In the genomic region with DNA sequence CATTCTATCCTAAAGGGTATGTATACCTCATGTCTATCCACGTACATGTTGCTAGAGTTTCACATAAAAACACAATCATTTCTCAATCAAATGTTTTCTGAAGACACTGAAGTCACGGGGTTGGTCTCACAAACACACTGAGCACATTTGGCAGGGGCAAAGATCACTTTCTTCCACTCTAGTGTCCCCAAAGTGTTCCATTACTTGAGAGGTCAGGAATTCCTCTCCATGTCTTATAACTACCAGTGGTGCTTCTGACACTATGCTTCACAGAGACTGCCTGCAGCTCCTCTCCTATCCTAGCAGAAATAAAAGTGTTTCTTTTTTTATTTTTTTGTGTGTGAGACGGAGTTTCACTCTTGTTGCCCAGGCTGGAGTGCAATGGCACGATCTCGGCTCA, we compare ENCODE assay signal across 21 cellular contexts. TPM values are rescaled to one million over a fixed set of nuclear protein-coding genes. Genes with fewer than 3 reads are reported as not detected.
DNase-seq lines count a peak whose midpoint lies in the region; ATAC-seq, FAIRE-seq and TF ChIP-seq lines count a peak whose summit lies in the region.
"Had no signal": no experiment of that assay in that cellular context is flagged by ENCODE, and none has a peak within 500 bp of the region (broad histone marks: within the 10 kb centered on the region; RNA-seq: fewer than 3 reads in every experiment).

No MANE protein-coding gene starts in this region.

- no peak overlapping the region for H3K27ac ChIP-seq in astrocyte (ENCODE audit: low read depth, low read length)
- peak overlapping the region; percentile 4 to 79 for H3K27ac ChIP-seq in kidney (ENCODE audit: low read depth in 2 of 2, low read length in 2 of 2)
- peak overlapping the region; percentile 19 to 68 for H3K27ac ChIP-seq in tibial artery
- H3K27ac ChIP-seq: right atrium auricular region, testis, WERI-Rb-1 had no signal

- DNase-seq in astrocyte (ENCODE audit: low read depth) (no peak), kidney (no peak), progenitor cell of endocrine pancreas (ENCODE audit: low spot score, unreplicated experiment) (no peak), tibial artery (no peak), anterior cingulate cortex (lab: John Stamatoyannopoulos, UW) (no peak), RKO (ENCODE audit: low spot score) (no peak), posterior vena cava (ENCODE audit: low spot score) (no peak)
- DNase-seq: activated CD4-positive, alpha-beta T cell treated with anti-CD3 and anti-CD28 coated beads, Interleukin-2, amount 50 U/mL, for 4 hours; activated CD8-positive, alpha-beta memory T cell treated with anti-CD3 and anti-CD28 coated beads, Interleukin-2, amount 50 U/mL, for 48 hours; activated effector memory CD4-positive, alpha-beta T cell treated with Interleukin-2 at 50 U/mL for 16 hours; activated naive CD8-positive, alpha-beta T cell treated with anti-CD3 and anti-CD28 coated beads, Interleukin-2, amount 50 U/mL, for 24 hours; NCI-H1417 treated with DMSO at 0.1 percent for 48 hours; NCI-H526; T-helper 2 cell; testis; WERI-Rb-1 had no signal

- H2AFZ ChIP-seq in astrocyte (ENCODE audit: low read depth, low read length): no peak overlapping the region

- H3K36me3 Mint-ChIP-seq in astrocyte (ENCODE audit: low read depth, unreplicated experiment): peaks cover 31% of the 10 kb centered on the region
- peaks cover 7% of the 10 kb centered on the region for H3K36me3 Mint-ChIP-seq in progenitor cell of endocrine pancreas (ENCODE audit: insufficient read depth)

- H3K4me1 ChIP-seq in astrocyte (ENCODE audit: insufficient read depth, low read length) (no peaks in the 10 kb centered on the region), kidney (ENCODE audit: control insufficient read depth in 1 of 2, insufficient read depth in 1 of 2, low read depth in 1 of 2, low read length in 2 of 2) (peaks cover 0 to 11% of the 10 kb centered on the region in 2 donors), tibial artery (peaks cover 0 to 25% (median 9%) of the 10 kb centered on the region in 4 donors)

- no peaks in the 10 kb centered on the region for H3K9me3 ChIP-seq in astrocyte (ENCODE audit: insufficient read depth, low read depth, low read length)
- H3K9me3 ChIP-seq in kidney (ENCODE audit: control insufficient read depth in 1 of 2, low read length in 2 of 2): no peaks in the 10 kb centered on the region
- H3K9me3 ChIP-seq in tibial artery: no peaks in the 10 kb centered on the region
- H3K9me3 ChIP-seq: right atrium auricular region, testis had no signal

- H3K9me3 Mint-ChIP-seq in astrocyte (ENCODE audit: unreplicated experiment): no peaks in the 10 kb centered on the region
- no peaks in the 10 kb centered on the region for H3K9me3 Mint-ChIP-seq in progenitor cell of endocrine pancreas (ENCODE audit: low read depth)
- H3K9me3 Mint-ChIP-seq: activated naive CD8-positive, alpha-beta T cell treated with anti-CD3 and anti-CD28 coated beads, Interleukin-2, amount 50 U/mL, for 24 hours; IgD-negative memory B cell had no signal

- intact Hi-C loops in kidney (cut with DNase I) (no loop called here), tibial artery (cut with DNase I; ENCODE audit: low total_unique reads) (no loop called here), posterior vena cava (cut with DNase I) (no loop called here)

- H3K27ac Mint-ChIP-seq in astrocyte (ENCODE audit: unreplicated experiment): peak overlapping the region; percentile 83
- peak overlapping the region; percentile 83 for H3K27ac Mint-ChIP-seq in progenitor cell of endocrine pancreas
- H3K27ac Mint-ChIP-seq: activated naive CD8-positive, alpha-beta T cell treated with anti-CD3 and anti-CD28 coated beads, Interleukin-2, amount 50 U/mL, for 24 hours had no signal

- no peak for TF ChIP-seq CTCF in astrocyte (IDR thresholded peaks at IDR 0.05; ENCODE audit: insufficient read depth, low read depth, low read length)
- TF ChIP-seq CTCF in kidney (IDR thresholded peaks at IDR 0.05; ENCODE audit: borderline replicate concordance, extremely low read depth, insufficient read depth): no peak
- no peak for TF ChIP-seq CTCF in progenitor cell of endocrine pancreas (IDR thresholded peaks at IDR 0.05; ENCODE audit: unreplicated experiment)
- no peak for TF ChIP-seq CTCF in tibial artery (IDR thresholded peaks at IDR 0.05)

- H3K4me3 ChIP-seq in astrocyte (ENCODE audit: insufficient read depth, low read depth, low read length) (no peak overlapping the region), kidney (ENCODE audit: low read length in 2 of 2) (no peak overlapping the region), tibial artery (no peak overlapping the region)
- H3K4me3 ChIP-seq: right atrium auricular region, testis had no signal

- H3K9ac ChIP-seq in astrocyte (ENCODE audit: low read length) (no peak overlapping the region), kidney (ENCODE audit: low read length in 2 of 2) (no peak overlapping the region)

- no peak for ATAC-seq in HG02798 (IDR thresholded peaks at IDR 0.05; ENCODE audit: poor library complexity, unreplicated experiment)
- ATAC-seq: activated naive CD8-positive, alpha-beta T cell treated with anti-CD3 and anti-CD28 coated beads, Interleukin-2, amount 50 U/mL, for 24 hours had no signal

- peaks cover 17% of the 10 kb centered on the region for H3K4me1 Mint-ChIP-seq in astrocyte (ENCODE audit: low read depth, unreplicated experiment)
- no peaks in the 10 kb centered on the region for H3K4me1 Mint-ChIP-seq in progenitor cell of endocrine pancreas (ENCODE audit: low read depth)
- H3K4me1 Mint-ChIP-seq: activated naive CD8-positive, alpha-beta T cell treated with anti-CD3 and anti-CD28 coated beads, Interleukin-2, amount 50 U/mL, for 24 hours had no signal

- FAIRE-seq in astrocyte (lab: Jason Lieb, UNC) (no peak), kidney (lab: Jason Lieb, UNC) (no peak)
- FAIRE-seq: H1, RCC 7860 had no signal

- H3K79me2 ChIP-seq in astrocyte (ENCODE audit: insufficient read depth, low read length): peaks cover 56% of the 10 kb centered on the region

- H3K4me2 ChIP-seq in astrocyte (ENCODE audit: low read length): no peak overlapping the region

- peaks cover 53% of the 10 kb centered on the region for H4K20me1 ChIP-seq in astrocyte (ENCODE audit: insufficient read depth, low read length)

- H3K36me3 ChIP-seq in astrocyte (ENCODE audit: insufficient read depth, low read length) (peaks cover 3% of the 10 kb centered on the region), kidney (ENCODE audit: control insufficient read depth in 1 of 2, insufficient read depth in 2 of 2, low read length in 2 of 2) (peaks cover 3 to 16% of the 10 kb centered on the region in 2 donors), tibial artery (peaks cover 0 to 14% (median 8%) of the 10 kb centered on the region in 3 donors)

- H3K27me3 ChIP-seq in astrocyte (ENCODE audit: insufficient read depth, low read length) (no peaks in the 10 kb centered on the region), tibial artery (no peaks in the 10 kb centered on the region)
- H3K27me3 ChIP-seq: right atrium auricular region, testis had no signal

- H3K4me3 Mint-ChIP-seq in astrocyte (ENCODE audit: unreplicated experiment) (no peak overlapping the region), progenitor cell of endocrine pancreas (ENCODE audit: low read depth) (no peak overlapping the region)
- H3K4me3 Mint-ChIP-seq: activated naive CD8-positive, alpha-beta T cell treated with anti-CD3 and anti-CD28 coated beads, Interleukin-2, amount 50 U/mL, for 24 hours; IgD-negative memory B cell had no signal

- H3K27me3 Mint-ChIP-seq in astrocyte (ENCODE audit: low read depth, unreplicated experiment) (no peaks in the 10 kb centered on the region), progenitor cell of endocrine pancreas (no peaks in the 10 kb centered on the region)
- H3K27me3 Mint-ChIP-seq: activated naive CD8-positive, alpha-beta T cell treated with anti-CD3 and anti-CD28 coated beads, Interleukin-2, amount 50 U/mL, for 24 hours; IgD-negative memory B cell had no signal

RNA-seq across cellular contexts. Expression of gene ZFYVE1, which starts 19.1 kb away (rescaled TPM):
- total RNA-seq in astrocyte (31.4 and 34.3 TPM in 2 replicates), kidney (18.8 TPM), progenitor cell of endocrine pancreas (30.7 and 30.9 TPM in 2 replicates), posterior vena cava (10 to 100 TPM; 15.7 to 17.5 TPM)
- 10.7 TPM for polyA plus RNA-seq in kidney (ENCODE audit: insufficient read depth, low read depth, low replicate concordance)

RNA-seq across cellular contexts. Expression of gene RBM25, which starts 50.5 kb away (rescaled TPM):
- total RNA-seq in astrocyte (91.2 and 101 TPM in 2 replicates), kidney (70.0 TPM), progenitor cell of endocrine pancreas (133 and 135 TPM in 2 replicates), posterior vena cava (10 to 100 TPM; 55.0 to 57.2 TPM)
- polyA plus RNA-seq in kidney (ENCODE audit: insufficient read depth, low read depth, low replicate concordance): 18.8 TPM
